Comparison of ENCODE assay signal across 9 cellular contexts in the genomic region with DNA sequence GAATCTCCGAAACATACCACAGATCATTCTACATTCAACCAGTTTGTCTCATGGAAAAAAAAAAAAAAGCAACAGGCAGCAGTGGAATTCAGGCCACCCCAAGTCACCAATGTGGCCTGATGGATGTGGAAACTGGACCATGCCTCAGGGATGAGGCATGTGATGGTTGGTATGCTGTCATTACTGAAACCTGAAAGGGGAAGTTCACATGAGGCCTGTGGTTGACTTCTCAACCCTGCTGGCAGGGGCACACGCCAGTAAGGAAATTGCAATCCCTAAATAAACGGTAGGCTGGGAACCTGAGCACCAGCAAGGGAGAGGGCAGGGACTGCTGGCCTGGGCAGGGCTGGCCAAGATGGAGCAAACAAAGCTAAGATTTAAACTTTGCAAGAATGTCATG.
DNase-seq lines count a peak whose midpoint lies in the region; ATAC-seq lines count a peak whose summit lies in the region.
"Had no signal": no experiment of that assay in that cellular context is flagged by ENCODE, and none has a peak within 500 bp of the region (broad histone marks: within the 10 kb centered on the region; RNA-seq: fewer than 3 reads in every experiment).

No MANE protein-coding gene starts in this region.

- H3K4me1 Mint-ChIP-seq in memory B cell, result peaks cover 8% of the 10 kb centered on the region
- H3K4me1 Mint-ChIP-seq in immature natural killer cell, result no peaks in the 10 kb centered on the region

- H3K27me3 Mint-ChIP-seq in memory B cell, result no peaks in the 10 kb centered on the region
- no peaks in the 10 kb centered on the region for H3K27me3 Mint-ChIP-seq in immature natural killer cell (ENCODE audit: low read depth in 3 of 3)

- peak; percentile 53 for DNase-seq in GDM1 (lab: John Stamatoyannopoulos, UW)
- peak; percentile 50 for DNase-seq in SIG-M5 (lab: John Stamatoyannopoulos, UW)
- peak in 1 of 2 donors; percentile 1 for DNase-seq in memory B cell (ENCODE audit: low spot score in 2 of 2)
- DNase-seq in immature natural killer cell, result no peak
- no peak for DNase-seq in SK-N-DZ (ENCODE audit: low spot score)
- DNase-seq in middle frontal gyrus (ENCODE audit: extremely low spot score, low spot score), result no peak

- H3K27ac Mint-ChIP-seq in memory B cell (no peak overlapping the region), immature natural killer cell (no peak overlapping the region)

- ATAC-seq in HG02610 (IDR thresholded peaks at IDR 0.05; ENCODE audit: unreplicated experiment) (peak; percentile 62), memory B cell (ENCODE audit: low read depth) (peak; percentile 68), GM21515 (IDR thresholded peaks at IDR 0.05; ENCODE audit: unreplicated experiment) (no peak)
- ATAC-seq: K562 had no signal

- H3K9me3 Mint-ChIP-seq in memory B cell, result peaks cover 1% of the 10 kb centered on the region
- H3K9me3 Mint-ChIP-seq in immature natural killer cell, result peaks cover 0 to 6% (median 5%) of the 10 kb centered on the region in 6 donors

- H3K36me3 Mint-ChIP-seq in memory B cell, result no peaks in the 10 kb centered on the region
- H3K36me3 Mint-ChIP-seq in immature natural killer cell, result no peaks in the 10 kb centered on the region

- H3K4me3 Mint-ChIP-seq in memory B cell (no peak overlapping the region), immature natural killer cell (no peak overlapping the region)

Comparison
In these comparisons a context has a peak if more than half of its experiments do, and no peak if none do; other contexts are left out.
1. DNase-seq: peak in GDM1 (single experiment) and SIG-M5 (single experiment); none in immature natural killer cell (0 of 3), SK-N-DZ (single experiment) and middle frontal gyrus (single experiment).